In the genomic region with DNA sequence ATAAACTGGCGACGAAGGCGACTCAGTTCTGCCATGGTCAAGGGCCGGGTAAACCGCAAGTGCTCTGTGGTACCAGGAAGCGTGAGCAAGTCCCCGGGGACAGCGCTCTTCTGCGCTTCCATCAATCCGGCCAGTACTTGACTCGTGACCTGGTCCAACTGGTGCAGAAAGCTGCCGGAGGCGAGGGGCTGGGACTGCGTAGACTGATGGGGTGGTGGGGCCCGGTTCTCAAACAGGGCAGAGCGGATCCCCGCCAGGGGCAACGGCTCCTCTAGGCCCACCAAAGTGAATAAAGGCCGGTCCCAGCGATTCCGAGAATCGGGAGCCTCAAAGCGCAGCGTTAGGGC, we compare ENCODE assay signal across 8 cellular contexts. TPM values are rescaled to one million over a fixed set of nuclear protein-coding genes. Genes with fewer than 3 reads are reported as not detected.
DNase-seq lines count a peak whose midpoint lies in the region; ATAC-seq and TF ChIP-seq lines count a peak whose summit lies in the region.

No MANE protein-coding gene starts in this region.

- ATAC-seq in HG02678 (IDR thresholded peaks at IDR 0.05; ENCODE audit: unreplicated experiment) (peak; percentile 38), left lung (peak; percentile 71)
- peak; percentile 39 for ATAC-seq in stimulated activated naive B cell treated with anti-CD40 and anti-IgM and Interleukin-4, amounts not matched to agents 10 μg/mL and 1 μg/mL and 100 μg/mL, for 72 hours (replicated peaks)

- H3K36me3 Mint-ChIP-seq in stimulated activated naive B cell treated with anti-CD40 and anti-IgM and Interleukin-4, amounts not matched to agents 10 μg/mL and 1 μg/mL and 100 μg/mL, for 72 hours, result peaks cover 18 to 40% of the 10 kb centered on the region in 2 donors

- H3K4me1 ChIP-seq in colonic mucosa, result peaks cover 6% of the 10 kb centered on the region
- peaks cover 14 to 45% of the 10 kb centered on the region in 2 donors for H3K4me1 ChIP-seq in left lung

- H3K4me1 Mint-ChIP-seq in stimulated activated naive B cell treated with anti-CD40 and anti-IgM and Interleukin-4, amounts not matched to agents 10 μg/mL and 1 μg/mL and 100 μg/mL, for 72 hours, result peaks cover 16 to 35% of the 10 kb centered on the region in 2 donors

- H3K4me3 Mint-ChIP-seq in stimulated activated naive B cell treated with anti-CD40 and anti-IgM and Interleukin-4, amounts not matched to agents 10 μg/mL and 1 μg/mL and 100 μg/mL, for 72 hours, result peak overlapping the region; percentile 93 to 95

- H3K9me3 Mint-ChIP-seq in stimulated activated naive B cell treated with anti-CD40 and anti-IgM and Interleukin-4, amounts not matched to agents 10 μg/mL and 1 μg/mL and 100 μg/mL, for 72 hours, result no peaks in the 10 kb centered on the region

- H3K4me3 ChIP-seq in colonic mucosa, result peak overlapping the region; percentile 79
- H3K4me3 ChIP-seq in left lung, result peak overlapping the region; percentile 75 to 92

- no peaks in the 10 kb centered on the region for H3K27me3 ChIP-seq in colonic mucosa
- no peaks in the 10 kb centered on the region for H3K27me3 ChIP-seq in left lung

- H3K9ac ChIP-seq in colonic mucosa (ENCODE audit: low read depth in 2 of 2, low read length in 2 of 2), result peak overlapping the region; percentile 92 to 94

- no peaks in the 10 kb centered on the region for H3K27me3 Mint-ChIP-seq in stimulated activated naive B cell treated with anti-CD40 and anti-IgM and Interleukin-4, amounts not matched to agents 10 μg/mL and 1 μg/mL and 100 μg/mL, for 72 hours

- peak; percentile 30 for DNase-seq in SKM-1 treated with dmso at 0.1 percent for 144 hours (lab: John Stamatoyannopoulos, UW; ENCODE audit: unreplicated experiment)
- no peak for DNase-seq in SKM-1 (lab: John Stamatoyannopoulos, UW; ENCODE audit: unreplicated experiment)
- DNase-seq in RPMI7951 (ENCODE audit: low read depth), result peak; percentile 75
- DNase-seq in colonic mucosa, result peak; percentile 61
- peak; percentile 60 to 78 for DNase-seq in left lung
- DNase-seq in stimulated activated naive B cell treated with anti-CD40 and anti-IgM and Interleukin-4, amounts not matched to agents 10 μg/mL and 1 μg/mL and 100 μg/mL, for 72 hours, result peak; percentile 15
- DNase-seq in NCI-H2196 treated with DMSO at 0.1 percent for 48 hours (lab: John Stamatoyannopoulos, UW; ENCODE audit: unreplicated experiment), result no peak

- H3K9me3 ChIP-seq in colonic mucosa (no peaks in the 10 kb centered on the region), left lung (no peaks in the 10 kb centered on the region)

- peak overlapping the region; percentile 99 for H3K27ac Mint-ChIP-seq in stimulated activated naive B cell treated with anti-CD40 and anti-IgM and Interleukin-4, amounts not matched to agents 10 μg/mL and 1 μg/mL and 100 μg/mL, for 72 hours

- intact Hi-C loops in colonic mucosa (cut with DNase I) (no loop called here), left lung (cut with DNase I) (no loop called here)

- H3K27ac ChIP-seq in colonic mucosa (peak overlapping the region; percentile 84), left lung (peak overlapping the region; percentile 87 to 93)

- H3K36me3 ChIP-seq in colonic mucosa (no peaks in the 10 kb centered on the region), left lung (peaks cover 0 to 14% of the 10 kb centered on the region in 2 donors)

- TF ChIP-seq CTCF in colonic mucosa (IDR thresholded peaks at IDR 0.05) (no peak), left lung (IDR thresholded peaks at IDR 0.05) (no peak)

RNA-seq across cellular contexts. Expression of a gene that starts 0.9 kb away (rescaled TPM):
- total RNA-seq in RPMI7951 (2014; rRNA removed; shearing (Covaris generic)), result 12.4 and 15.0 TPM in 2 replicates
- total RNA-seq in colonic mucosa (1 to 10 TPM; 7.5 to 8.4 TPM), left lung (1 to 10 TPM; 7.2 to 8.6 TPM)

RNA-seq across cellular contexts. Expression of a gene that starts 22.2 kb away (rescaled TPM):
- 59.7 and 66.2 TPM in 2 replicates for total RNA-seq in RPMI7951 (2014; rRNA removed; shearing (Covaris generic))
- total RNA-seq in colonic mucosa (10 to 100 TPM; 51.7 to 68.1 TPM), left lung (10 to 100 TPM; 43.5 to 52.3 TPM)

RNA-seq across cellular contexts. Expression of a gene that starts 23.3 kb away (rescaled TPM):
- 86.6 and 92.8 TPM in 2 replicates for total RNA-seq in RPMI7951 (2014; rRNA removed; shearing (Covaris generic))
- total RNA-seq in colonic mucosa, result 10 to 100 TPM; 20.7 to 23.4 TPM
- 10 to 100 TPM; 35.6 to 45.5 TPM for total RNA-seq in left lung

RNA-seq across cellular contexts. Expression of a gene that starts 42.3 kb away (rescaled TPM):
- 5.5 and 5.6 TPM in 2 replicates for total RNA-seq in RPMI7951 (2014; rRNA removed; shearing (Covaris generic))
- total RNA-seq in colonic mucosa (1 to 10 TPM; 3.6 to 6.0 TPM), left lung (under 1 TPM; 0.05 to 0.06 TPM)

Comparison
In these comparisons a context has a peak if more than half of its experiments do, and no peak if none do; other contexts are left out.
1. DNase-seq: peak in SKM-1 treated with dmso at 0.1 percent for 144 hours (single experiment), RPMI7951 (single experiment), colonic mucosa (single experiment), left lung (2 of 2) and stimulated activated naive B cell treated with anti-CD40 and anti-IgM and Interleukin-4, amounts not matched to agents 10 μg/mL and 1 μg/mL and 100 μg/mL, for 72 hours (single experiment); none in SKM-1 (single experiment) and NCI-H2196 treated with DMSO at 0.1 percent for 48 hours (single experiment).
2. Peak in every context shown above with its lines, with median percentiles within 50 percentile points of each other: ATAC-seq.